9 cellular contexts compared by ENCODE assay signal in genomic region chr3:128845695-128846491, GRCh38. TPM values are rescaled to one million over a fixed set of nuclear protein-coding genes. Genes with fewer than 3 reads are reported as not detected.
DNase-seq lines count a peak whose midpoint lies in the region; ATAC-seq, FAIRE-seq and TF ChIP-seq lines count a peak whose summit lies in the region.
"Had no signal": no experiment of that assay in that cellular context is flagged by ENCODE, and none has a peak within 500 bp of the region (broad histone marks: within the 10 kb centered on the region; RNA-seq: fewer than 3 reads in every experiment).

No MANE protein-coding gene starts in this region.

- WGBS in A549 (ENCODE audit: missing lambda C conversion rate), result 4% methylated on average over 4 of the region's 36 CpGs

- no peaks in the 10 kb centered on the region for H3K36me3 ChIP-seq in NT2/D1 (ENCODE audit: insufficient read depth, insufficient read length, low read length)

- FAIRE-seq in A549 (lab: Jason Lieb, UNC), result no peak
- FAIRE-seq: G401.6 had no signal

- H3K27me3 ChIP-seq in NT2/D1 (ENCODE audit: insufficient read depth, insufficient read length), result peaks cover 2% of the 10 kb centered on the region

- TF ChIP-seq CTCF in A549 (IDR thresholded peaks at IDR 0.05), result peak; percentile 43

- DNase-seq in A549 (ENCODE audit: low read depth in 1 of 2, low spot score in 1 of 2) (peak; percentile 53 to 62), NT2/D1 (ENCODE audit: low read depth, low spot score) (peak; percentile 50), epidermal melanocyte (ENCODE audit: insufficient read length, low spot score) (peak; percentile 78), midbrain (lab: John Stamatoyannopoulos, UW) (peak; percentile 80)
- peak; percentile 91 for DNase-seq in activated CD8-positive, alpha-beta memory T cell treated with anti-CD3 and anti-CD28 coated beads, Interleukin-2, amount 50 U/mL, for 48 hours
- peak; percentile 77 to 81 for DNase-seq in stimulated activated CD8-positive, alpha-beta memory T cell treated with anti-CD3 and anti-CD28 coated beads, Interleukin-15, amount 100 ng/mL, for 48 hours (ENCODE audit: low read depth in 2 of 2)

- peak overlapping the region; percentile 92 for H3K4me2 ChIP-seq in A549

- POLR2A ChIA-PET in A549 (lab: Yijun Ruan, JAX), result interaction anchor here (1.1 kb wide), 1 partner anchor 33 kb away, joined by 3 read pairs; no protein-coding TSS in a partner anchor

- CTCF ChIA-PET in A549 (lab: Yijun Ruan, JAX), result interaction anchor here (0.7 to 2.4 kb wide), 20 partner anchors 8 to 229 kb away, joined by 3 to 13 read pairs (median 3); partner anchors contain the start of gene ACAD9

- no peaks in the 10 kb centered on the region for H3K9me3 ChIP-seq in A549
- H3K9me3 ChIP-seq in NT2/D1 (ENCODE audit: insufficient read depth, low read length), result peaks cover 4% of the 10 kb centered on the region; the same call in 1 of the 2 replicates

- H3K4me3 ChIP-seq in A549, result peak overlapping the region; percentile 43
- peak overlapping the region; percentile 3 for H3K4me3 ChIP-seq in NT2/D1 (ENCODE audit: insufficient read length, low read depth)

- peak overlapping the region; percentile 62 to 88 for H3K27ac ChIP-seq in A549

- TF ChIP-seq EP300 in A549 (IDR thresholded peaks at IDR 0.05), result no peak

- TF ChIP-seq RAD21 in A549 (conservative IDR thresholded peaks at IDR 0.05 in 1 of 2, IDR thresholded peaks at IDR 0.05 in 1 of 2), result peak; percentile 17 to 32; a peak in 3 of 5 replicates

- TF ChIP-seq POLR2A in A549 (IDR thresholded peaks at IDR 0.05; ENCODE audit: low read length), result no peak

- peak; percentile 85 to 90 for ATAC-seq in A549
- peak; percentile 74 for ATAC-seq in GM18909 (IDR thresholded peaks at IDR 0.05; ENCODE audit: poor library complexity, unreplicated experiment)
- ATAC-seq in HG03442 (IDR thresholded peaks at IDR 0.05; ENCODE audit: unreplicated experiment), result peak; percentile 78

- H3K4me1 ChIP-seq in A549 (0 out of 3 replicates have a peak, but pooled peaks cover 9% of the 10 kb centered on the region), NT2/D1 (ENCODE audit: insufficient read depth, insufficient read length) (peaks cover 30% of the 10 kb centered on the region)

- H3K9ac ChIP-seq in NT2/D1 (ENCODE audit: insufficient read length, low read depth), result peak overlapping the region; percentile 68

TF ChIP-seq in A549, 52 proteins besides CTCF, POLR2A, EP300 and RAD21:
- TF ChIP-seq RFX5 (IDR thresholded peaks at IDR 0.05) (no peak), BHLHE40 (IDR thresholded peaks at IDR 0.05; ENCODE audit: low read depth, low read length) (no peak), MAFK (IDR thresholded peaks at IDR 0.05; ENCODE audit: partially characterized antibody) (no peak), EHMT2 (IDR thresholded peaks at IDR 0.05; ENCODE audit: low read depth) (no peak), SREBF2 (IDR thresholded peaks at IDR 0.05) (no peak), SMC3 (IDR thresholded peaks at IDR 0.05) (no peak; the same call in 2 of the 3 replicates), FOSL2 (IDR thresholded peaks at IDR 0.05) (no peak), FOSL2 (CRISPR knock-in tag; IDR thresholded peaks at IDR 0.05) (no peak), CEBPB (IDR thresholded peaks at IDR 0.05) (no peak), PHF8 (IDR thresholded peaks at IDR 0.05; ENCODE audit: borderline replicate concordance, low read depth) (no peak), KDM1A (IDR thresholded peaks at IDR 0.05; ENCODE audit: low read depth) (no peak), EHF (CRISPR knock-in tag; IDR thresholded peaks at IDR 0.05) (no peak)

RNA-seq across cellular contexts. Expression of gene ACAD9, which starts 33.5 kb away (rescaled TPM):
- polyA plus RNA-seq in A549 (2011; rRNA removed) (24.1 and 26.1 TPM in 2 replicates), A549 (2017; fragmentation: RNase III; extraction: RNeasy Plus Mini Kit Qiagen cat#74134 plus additional on column Dnase treatment) (28.3 to 29.2 TPM (median 28.7 TPM) in 3 replicates)
- 38.6 and 41.5 TPM in 2 replicates for polyA plus RNA-seq in A549 (2012; cell fraction: cytosol; rRNA removed)
- 74.8 and 78.0 TPM in 2 replicates for polyA plus RNA-seq in A549 (2012; cell fraction: nucleus; rRNA removed)
- polyA minus RNA-seq in A549 (2011; rRNA and poly(A)+ RNA removed), result 41.7 and 45.2 TPM in 2 replicates

Comparison
In these comparisons a context has a peak if more than half of its experiments do, and no peak if none do; other contexts are left out.
1. Peak in every context shown above with its lines: DNase-seq, ATAC-seq, H3K4me3 ChIP-seq and H3K27ac ChIP-seq.